Comparison of ENCODE assay signal across 1 cellular context in genomic region chr10:834493-834892, GRCh38.
TF ChIP-seq lines count a peak whose summit lies in the region.

No MANE protein-coding gene starts in this region.

TF ChIP-seq in HepG2, 621 proteins besides CTCF, POLR2A, EP300 and RAD21 (continued from another document):
- no peak for TF ChIP-seq ZNF547 (CRISPR knock-in tag; IDR thresholded peaks at IDR 0.05)
